Comparison of ENCODE assay signal across 1 cellular context in the genomic region with DNA sequence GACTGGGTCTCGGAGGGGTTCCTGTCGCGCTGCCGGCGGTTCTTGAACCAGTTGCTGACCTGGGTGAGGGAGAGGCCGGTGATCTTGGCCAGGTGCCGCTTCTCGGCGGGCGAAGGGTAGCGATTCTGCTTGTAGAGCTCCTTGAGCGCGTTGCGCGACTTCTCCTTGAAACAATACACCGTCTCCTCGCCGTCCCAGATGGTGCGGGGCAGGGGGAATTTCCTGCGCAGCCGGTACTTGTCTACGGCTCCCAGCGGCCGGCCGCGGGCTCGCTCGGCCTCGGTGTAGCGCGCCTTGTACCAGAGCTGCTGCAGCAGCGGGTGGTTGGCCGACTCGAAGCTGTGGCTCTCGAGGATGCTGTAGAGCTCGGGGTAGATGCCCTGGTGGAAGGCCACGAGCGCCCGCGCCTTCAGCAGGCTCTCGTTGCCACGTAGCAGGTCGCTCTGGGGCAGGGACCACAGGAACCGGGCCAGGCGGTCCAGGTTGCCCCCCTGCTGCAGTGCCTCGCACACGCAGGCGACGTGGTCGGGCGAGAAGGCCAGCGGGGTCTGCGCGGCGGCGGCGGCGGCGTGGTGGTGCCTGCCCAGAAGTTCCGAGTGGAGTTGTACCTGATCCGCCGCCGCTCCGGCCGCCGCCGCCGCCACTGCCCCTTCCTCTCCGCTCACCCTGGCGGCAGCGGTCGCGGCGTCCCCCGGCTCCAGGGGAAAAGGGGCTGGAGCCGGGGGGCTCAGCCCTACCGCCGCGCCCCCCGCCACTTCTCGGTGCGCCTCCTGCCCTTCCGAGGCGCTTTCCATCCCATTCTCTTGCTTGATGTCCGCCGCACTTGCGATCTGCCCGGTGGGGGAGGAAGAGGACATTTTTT.
TF ChIP-seq lines count a peak whose summit lies in the region.

No MANE protein-coding gene starts in this region.

TF ChIP-seq in WTC11, 78 proteins besides CTCF, POLR2A, EP300 and RAD21 (continued from another document):
- TF ChIP-seq ESRRA (CRISPR knock-in tag; IDR thresholded peaks at IDR 0.05; ENCODE audit: borderline replicate concordance) (peak; percentile 22; the same call in 1 of the 2 replicates), TCF7 (CRISPR knock-in tag; IDR thresholded peaks at IDR 0.05; ENCODE audit: low read depth) (0 out of 2 replicates have a peak, but pooled peaks have one; percentile 33), NR3C1 (CRISPR knock-in tag; conservative IDR thresholded peaks at IDR 0.05; ENCODE audit: low read depth) (no peak)
- TF ChIP-seq, protein P1, sequence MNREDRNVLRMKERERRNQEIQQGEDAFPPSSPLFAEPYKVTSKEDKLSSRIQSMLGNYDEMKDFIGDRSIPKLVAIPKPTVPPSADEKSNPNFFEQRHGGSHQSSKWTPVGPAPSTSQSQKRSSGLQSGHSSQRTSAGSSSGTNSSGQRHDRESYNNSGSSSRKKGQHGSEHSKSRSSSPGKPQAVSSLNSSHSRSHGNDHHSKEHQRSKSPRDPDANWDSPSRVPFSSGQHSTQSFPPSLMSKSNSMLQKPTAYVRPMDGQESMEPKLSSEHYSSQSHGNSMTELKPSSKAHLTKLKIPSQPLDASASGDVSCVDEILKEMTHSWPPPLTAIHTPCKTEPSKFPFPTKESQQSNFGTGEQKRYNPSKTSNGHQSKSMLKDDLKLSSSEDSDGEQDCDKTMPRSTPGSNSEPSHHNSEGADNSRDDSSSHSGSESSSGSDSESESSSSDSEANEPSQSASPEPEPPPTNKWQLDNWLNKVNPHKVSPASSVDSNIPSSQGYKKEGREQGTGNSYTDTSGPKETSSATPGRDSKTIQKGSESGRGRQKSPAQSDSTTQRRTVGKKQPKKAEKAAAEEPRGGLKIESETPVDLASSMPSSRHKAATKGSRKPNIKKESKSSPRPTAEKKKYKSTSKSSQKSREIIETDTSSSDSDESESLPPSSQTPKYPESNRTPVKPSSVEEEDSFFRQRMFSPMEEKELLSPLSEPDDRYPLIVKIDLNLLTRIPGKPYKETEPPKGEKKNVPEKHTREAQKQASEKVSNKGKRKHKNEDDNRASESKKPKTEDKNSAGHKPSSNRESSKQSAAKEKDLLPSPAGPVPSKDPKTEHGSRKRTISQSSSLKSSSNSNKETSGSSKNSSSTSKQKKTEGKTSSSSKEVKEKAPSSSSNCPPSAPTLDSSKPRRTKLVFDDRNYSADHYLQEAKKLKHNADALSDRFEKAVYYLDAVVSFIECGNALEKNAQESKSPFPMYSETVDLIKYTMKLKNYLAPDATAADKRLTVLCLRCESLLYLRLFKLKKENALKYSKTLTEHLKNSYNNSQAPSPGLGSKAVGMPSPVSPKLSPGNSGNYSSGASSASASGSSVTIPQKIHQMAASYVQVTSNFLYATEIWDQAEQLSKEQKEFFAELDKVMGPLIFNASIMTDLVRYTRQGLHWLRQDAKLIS (CRISPR knock-in tag; IDR thresholded peaks at IDR 0.05; ENCODE audit: borderline replicate concordance) = no peak
